27 cellular contexts compared by ENCODE assay signal in genomic region chr4:8556341-8557150, GRCh38. TPM values are rescaled to one million over a fixed set of nuclear protein-coding genes. Genes with fewer than 3 reads are reported as not detected.
A peak's percentile ranks its signal among the peaks of the same experiment; 100 is the strongest.
DNase-seq lines count a peak whose midpoint lies in the region; TF ChIP-seq lines count a peak whose summit lies in the region.
"Had no signal": no experiment of that assay in that cellular context is flagged by ENCODE, and none has a peak within 500 bp of the region (broad histone marks: within the 10 kb centered on the region; RNA-seq: fewer than 3 reads in every experiment).

No MANE protein-coding gene starts in this region.

- H3K27ac ChIP-seq in breast epithelium (no peak overlapping the region), SK-N-SH (ENCODE audit: low read depth in 2 of 2, low read length in 1 of 2) (no peak overlapping the region)
- H3K27ac ChIP-seq: skin epidermis, tibial artery had no signal

- CTCF ChIA-PET in SK-N-SH (lab: Yijun Ruan, JAX) = interaction anchor here (0.9 to 1.4 kb wide), 3 partner anchors 10 to 41 kb away, joined by 3 to 8 read pairs (median 4); no protein-coding TSS in a partner anchor

- TF ChIP-seq CTCF in endothelial cell (IDR thresholded peaks at IDR 0.05; ENCODE audit: unreplicated experiment) (no peak), breast epithelium (IDR thresholded peaks at IDR 0.05) (no peak), SK-N-SH (IDR thresholded peaks at IDR 0.05) (no peak)

- no peaks in the 10 kb centered on the region for H3F3A ChIP-seq in SK-N-SH (replicated peaks; ENCODE audit: insufficient read depth)

- TF ChIP-seq POLR2A in breast epithelium (IDR thresholded peaks at IDR 0.05) = no peak

- peaks cover 3% of the 10 kb centered on the region for H3K36me3 Mint-ChIP-seq in endothelial cell (ENCODE audit: low read depth, unreplicated experiment)
- H3K36me3 Mint-ChIP-seq: CD8-positive, alpha-beta T cell had no signal

- DNase-seq in ELR (ENCODE audit: low read depth) = peak; percentile 51
- DNase-seq in M059J (ENCODE audit: low read depth) = peak; percentile 43
- DNase-seq in endothelial cell (ENCODE audit: low spot score) = no peak
- peak; percentile 4 for DNase-seq in pons (ENCODE audit: low spot score)
- no peak for DNase-seq in breast epithelium (ENCODE audit: low spot score in 2 of 2)
- no peak for DNase-seq in NOMO-1 (lab: John Stamatoyannopoulos, UW; ENCODE audit: unreplicated experiment in 2 of 2)
- DNase-seq in cardiac septum (ENCODE audit: low spot score) = no peak
- no peak for DNase-seq in SK-N-SH
- DNase-seq: activated CD4-positive, alpha-beta T cell treated with anti-CD3 and anti-CD28 coated beads for 1 hour; activated CD8-positive, alpha-beta memory T cell treated with anti-CD3 and anti-CD28 coated beads for 24 hours; activated naive CD4-positive, alpha-beta T cell treated with Interleukin-2 at 50 U/mL for 16 hours; activated T-cell treated with anti-CD3 and anti-CD28 coated beads, Interleukin-2, amount 50 U/mL, for 4 hours; amygdala; CD8-positive, alpha-beta T cell; central memory CD4-positive, alpha-beta T cell; DND-41; Kasumi-1; kidney glomerular epithelial cell; NCI-H1105; NCI-H2107; stimulated activated CD4-positive, alpha-beta T cell treated with anti-CD3 and anti-CD28 coated beads, Interleukin-2, amount 100 ng/mL, for 48 hours; stimulated activated naive CD4-positive, alpha-beta T cell treated with Interleukin-2 at 50 U/mL for 16 hours had no signal

- H4K20me1 ChIP-seq in SK-N-SH (ENCODE audit: insufficient read depth) = no peaks in the 10 kb centered on the region

- H3K36me3 ChIP-seq in breast epithelium (no peaks in the 10 kb centered on the region), SK-N-SH (replicated peaks in 1 of 2; ENCODE audit: control insufficient read depth in 1 of 2, insufficient read depth in 2 of 2, low read length in 1 of 2) (no peaks in the 10 kb centered on the region)
- H3K36me3 ChIP-seq: tibial artery had no signal

- H3K4me2 ChIP-seq in SK-N-SH = no peak overlapping the region

- H3K79me2 ChIP-seq in SK-N-SH (ENCODE audit: insufficient read depth) = no peaks in the 10 kb centered on the region

- H3K27ac Mint-ChIP-seq in endothelial cell (ENCODE audit: unreplicated experiment) = peak overlapping the region; percentile 6
- H3K27ac Mint-ChIP-seq: CD8-positive, alpha-beta T cell had no signal

- peaks cover 4% of the 10 kb centered on the region for H3K4me1 Mint-ChIP-seq in endothelial cell (ENCODE audit: unreplicated experiment)

- H3K27me3 Mint-ChIP-seq in endothelial cell (ENCODE audit: unreplicated experiment) = peaks cover 5% of the 10 kb centered on the region

- no peaks in the 10 kb centered on the region for H3K9me3 ChIP-seq in breast epithelium
- no peaks in the 10 kb centered on the region for H3K9me3 ChIP-seq in SK-N-SH
- H3K9me3 ChIP-seq: tibial artery had no signal

- 62% methylated on average over 17 of the region's 17 CpGs for WGBS in SK-N-SH (ENCODE audit: low lambda C conversion rate)

- no peak for TF ChIP-seq RAD21 in SK-N-SH (IDR thresholded peaks at IDR 0.05; ENCODE audit: low read length)

- intact Hi-C loops in breast epithelium (cut with DNase I; ENCODE audit: low total_unique reads) = no loop called here
- intact Hi-C loops in cardiac septum (cut with DNase I) = no loop called here

- POLR2A ChIA-PET in SK-N-SH (lab: Yijun Ruan, JAX) = no interaction called here

- H3K9me3 Mint-ChIP-seq in endothelial cell (ENCODE audit: unreplicated experiment) = no peaks in the 10 kb centered on the region
- H3K9me3 Mint-ChIP-seq: activated T-cell treated with anti-CD3 and anti-CD28 coated beads, Interleukin-2, amount 50 U/mL, for 4 hours; CD8-positive, alpha-beta T cell had no signal

- no peak overlapping the region for H3K9ac ChIP-seq in SK-N-SH

- no peak overlapping the region for H3K4me3 Mint-ChIP-seq in endothelial cell (ENCODE audit: unreplicated experiment)
- H3K4me3 Mint-ChIP-seq: activated T-cell treated with anti-CD3 and anti-CD28 coated beads, Interleukin-2, amount 50 U/mL, for 4 hours; CD8-positive, alpha-beta T cell had no signal

- H2AFZ ChIP-seq in SK-N-SH (ENCODE audit: low read depth) = no peak overlapping the region

- H3K27me3 ChIP-seq in breast epithelium (no peaks in the 10 kb centered on the region), SK-N-SH (ENCODE audit: insufficient read depth) (no peaks in the 10 kb centered on the region)

- no peak for TF ChIP-seq EP300 in SK-N-SH (IDR thresholded peaks at IDR 0.05; ENCODE audit: borderline replicate concordance in 1 of 2, low read depth in 1 of 2, low read length in 1 of 2)

- H3K4me1 ChIP-seq in breast epithelium (no peaks in the 10 kb centered on the region), SK-N-SH (ENCODE audit: control insufficient read depth in 1 of 2, insufficient read depth in 2 of 2, low read depth in 1 of 2, low read length in 1 of 2) (no peaks in the 10 kb centered on the region)
- H3K4me1 ChIP-seq: tibial artery had no signal

- H3K4me3 ChIP-seq in breast epithelium (no peak overlapping the region), SK-N-SH (ENCODE audit: low read depth in 2 of 2, low read length in 1 of 2) (no peak overlapping the region)
- H3K4me3 ChIP-seq: skin epidermis, tibial artery had no signal

- no peaks in the 10 kb centered on the region for H3K9me2 ChIP-seq in SK-N-SH

TF ChIP-seq in SK-N-SH, 30 proteins besides CTCF, POLR2A, EP300 and RAD21 (continues in another document):
- TF ChIP-seq TEAD4 (IDR thresholded peaks at IDR 0.05; ENCODE audit: borderline replicate concordance, insufficient read depth) (no peak), JUND (IDR thresholded peaks at IDR 0.05) (no peak), FOSL2 (IDR thresholded peaks at IDR 0.05; ENCODE audit: borderline replicate concordance, low read depth) (no peak), FOXJ3 (CRISPR knock-in tag; IDR thresholded peaks at IDR 0.05) (no peak), YY1 (IDR thresholded peaks at IDR 0.05; ENCODE audit: low read depth) (no peak), TAF1 (IDR thresholded peaks at IDR 0.05; ENCODE audit: borderline replicate concordance, low read depth, low read length) (no peak), PBX3 (IDR thresholded peaks at IDR 0.05) (no peak), USF2 (IDR thresholded peaks at IDR 0.05; ENCODE audit: borderline replicate concordance, low read depth, low read length) (no peak), MXI1 (IDR thresholded peaks at IDR 0.05; ENCODE audit: low read depth, low read length) (no peak), MAX (IDR thresholded peaks at IDR 0.05; ENCODE audit: low read depth) (no peak), RXRA (IDR thresholded peaks at IDR 0.05; ENCODE audit: borderline replicate concordance, low read depth) (no peak), MEF2A (IDR thresholded peaks at IDR 0.05; ENCODE audit: borderline replicate concordance, low read depth) (no peak), SIN3A (IDR thresholded peaks at IDR 0.05; ENCODE audit: borderline replicate concordance, low read depth, low read length) (no peak), FOXM1 (IDR thresholded peaks at IDR 0.05; ENCODE audit: low read depth) (no peak)

RNA-seq across cellular contexts. Expression of gene GPR78, which starts 23.6 kb away (rescaled TPM):
- 0.07 TPM in 1 of 2 replicates, not detected in the other for total RNA-seq in M059J (2014; rRNA removed; shearing (Covaris generic))
- total RNA-seq in endothelial cell (ENCODE audit: unreplicated experiment) (not detected), breast epithelium (under 1 TPM in 2 of 3 donors, not detected in 1; 0.15 to 0.33 TPM), cardiac septum (not detected)
- not detected in 2 replicates for polyA plus RNA-seq in SK-N-SH (2012; rRNA removed)
- polyA plus RNA-seq in SK-N-SH (2012; cell fraction: cytosol; rRNA removed) = not detected in 2 replicates
- not detected in 2 replicates for polyA plus RNA-seq in SK-N-SH (2012; cell fraction: nucleus; rRNA removed)
- total RNA-seq: activated T-cell treated with anti-CD3 and anti-CD28 coated beads, Interleukin-2, amount 50 U/mL, for 4 hours; CD8-positive, alpha-beta T cell; mononuclear cell; pulmonary artery endothelial cell had no signal
- polyA plus RNA-seq: neural cell had no signal

RNA-seq across cellular contexts. Expression of gene CPZ, which starts 36.0 kb away (rescaled TPM):
- total RNA-seq in M059J (2014; rRNA removed; shearing (Covaris generic)) = 7.0 and 13.2 TPM in 2 replicates
- total RNA-seq in endothelial cell (ENCODE audit: unreplicated experiment) (0.90 TPM), breast epithelium (10 to 100 TPM in 1 of 3 donors, 1 to 10 TPM in 2; 2.9 to 13.4 (median 7.5) TPM), cardiac septum (0.30 TPM)
- not detected in 2 replicates for polyA plus RNA-seq in SK-N-SH (2012; rRNA removed)
- polyA plus RNA-seq in SK-N-SH (2012; cell fraction: cytosol; rRNA removed) = not detected in 2 replicates
- not detected in 2 replicates for polyA plus RNA-seq in SK-N-SH (2012; cell fraction: nucleus; rRNA removed)
- total RNA-seq: activated T-cell treated with anti-CD3 and anti-CD28 coated beads, Interleukin-2, amount 50 U/mL, for 4 hours; CD8-positive, alpha-beta T cell; mononuclear cell; pulmonary artery endothelial cell had no signal
- polyA plus RNA-seq: neural cell had no signal

Comparison
In these comparisons a context has a peak if more than half of its experiments do, and no peak if none do; other contexts are left out.
1. DNase-seq: peak in ELR (single experiment), M059J (single experiment) and pons (single experiment); none in endothelial cell (single experiment), breast epithelium (0 of 2), NOMO-1 (0 of 2), cardiac septum (single experiment) and SK-N-SH (single experiment).